In the genomic region with DNA sequence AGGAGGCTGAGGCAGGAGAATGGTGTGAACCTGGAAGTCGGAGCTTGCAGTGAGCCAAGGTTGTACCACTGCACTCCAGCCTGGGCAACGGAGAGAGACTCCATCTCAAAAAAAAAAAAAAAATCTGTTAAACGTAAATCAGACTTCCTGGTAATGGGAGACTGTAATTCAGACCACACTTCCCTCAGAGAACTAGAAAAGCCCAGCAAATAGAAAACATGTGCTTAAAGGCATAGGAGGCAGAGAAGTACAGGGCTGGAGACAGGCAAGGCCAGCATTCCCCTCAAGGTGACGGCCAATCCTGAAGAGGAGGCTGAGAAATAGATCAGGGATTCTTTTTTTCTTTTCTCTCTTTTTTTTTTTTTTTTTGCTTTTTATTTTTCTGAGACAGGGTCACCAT, we compare ENCODE assay signal across 22 cellular contexts. TPM values are rescaled to one million over a fixed set of nuclear protein-coding genes. Genes with fewer than 3 reads are reported as not detected.
DNase-seq lines count a peak whose midpoint lies in the region; ATAC-seq and TF ChIP-seq lines count a peak whose summit lies in the region.
"Had no signal": no experiment of that assay in that cellular context is flagged by ENCODE, and none has a peak within 500 bp of the region (broad histone marks: within the 10 kb centered on the region; RNA-seq: fewer than 3 reads in every experiment).

No MANE protein-coding gene starts in this region.

- TF ChIP-seq CTCF in mesothelial cell of epicardium (IDR thresholded peaks at IDR 0.05; ENCODE audit: unreplicated experiment) (no peak), left ventricle myocardium inferior (IDR thresholded peaks at IDR 0.05; ENCODE audit: borderline replicate concordance) (no peak)

- H3K4me1 Mint-ChIP-seq in dendritic cell treated with granulocyte-macrophage colony-stimulating factor and Interleukin-4, amounts not matched to agents 40 ng/mL and 50 ng/mL, for 4 days (ENCODE audit: low read depth): peaks cover 83% of the 10 kb centered on the region
- peaks cover 2% of the 10 kb centered on the region for H3K4me1 Mint-ChIP-seq in mesothelial cell of epicardium
- peaks cover 0 to 24% (median 16%) of the 10 kb centered on the region in 7 donors for H3K4me1 Mint-ChIP-seq in naive thymus-derived CD4-positive, alpha-beta T cell

- ATAC-seq in naive thymus-derived CD4-positive, alpha-beta T cell: no peak

- no peak overlapping the region for H3K4me3 ChIP-seq in left ventricle myocardium inferior
- no peak overlapping the region for H3K4me3 ChIP-seq in naive thymus-derived CD4-positive, alpha-beta T cell (ENCODE audit: low read length)
- H3K4me3 ChIP-seq: SJCRH30 had no signal

- no peaks in the 10 kb centered on the region for H3K9me3 ChIP-seq in left ventricle myocardium inferior (replicated peaks)
- H3K9me3 ChIP-seq in naive thymus-derived CD4-positive, alpha-beta T cell (ENCODE audit: control insufficient read depth in 2 of 3, low read length in 3 of 3): no peaks in the 10 kb centered on the region
- H3K9me3 ChIP-seq: SJCRH30 had no signal

- H3K27ac Mint-ChIP-seq in dendritic cell treated with granulocyte-macrophage colony-stimulating factor and Interleukin-4, amounts not matched to agents 40 ng/mL and 50 ng/mL, for 4 days: peak overlapping the region; percentile 54
- H3K27ac Mint-ChIP-seq in mesothelial cell of epicardium: peak overlapping the region; percentile 47
- H3K27ac Mint-ChIP-seq in naive thymus-derived CD4-positive, alpha-beta T cell: no peak overlapping the region

- in situ Hi-C loops in KBM-7 (cut with MboI; ENCODE audit: low pct_unique_long_range_greater_than_20kb, low sequenced_read_pairs): no loop called here

- peaks cover 3% of the 10 kb centered on the region for H3K4me1 ChIP-seq in left ventricle myocardium inferior
- peaks cover 0 to 10% of the 10 kb centered on the region in 2 donors for H3K4me1 ChIP-seq in naive thymus-derived CD4-positive, alpha-beta T cell (ENCODE audit: control insufficient read depth in 2 of 2, insufficient read depth in 2 of 2, low read length in 2 of 2)
- H3K4me1 ChIP-seq: SJCRH30 had no signal

- H3K27ac ChIP-seq in left ventricle myocardium inferior (replicated peaks): no peak overlapping the region
- no peak overlapping the region for H3K27ac ChIP-seq in naive thymus-derived CD4-positive, alpha-beta T cell (ENCODE audit: low read depth, low read length)
- H3K27ac ChIP-seq: SJCRH30 had no signal

- H3K36me3 ChIP-seq in left ventricle myocardium inferior: no peaks in the 10 kb centered on the region
- no peaks in the 10 kb centered on the region for H3K36me3 ChIP-seq in naive thymus-derived CD4-positive, alpha-beta T cell (ENCODE audit: control insufficient read depth in 2 of 3, insufficient read depth in 3 of 3, low read length in 3 of 3)
- H3K36me3 ChIP-seq: SJCRH30 had no signal

- peaks cover 91% of the 10 kb centered on the region for H3K36me3 Mint-ChIP-seq in dendritic cell treated with granulocyte-macrophage colony-stimulating factor and Interleukin-4, amounts not matched to agents 40 ng/mL and 50 ng/mL, for 4 days (ENCODE audit: low read depth)
- no peaks in the 10 kb centered on the region for H3K36me3 Mint-ChIP-seq in mesothelial cell of epicardium
- H3K36me3 Mint-ChIP-seq in naive thymus-derived CD4-positive, alpha-beta T cell: no peaks in the 10 kb centered on the region
- H3K36me3 Mint-ChIP-seq: IgD-negative memory B cell had no signal

- intact Hi-C loops in dendritic cell treated with granulocyte-macrophage colony-stimulating factor and Interleukin-4, amounts not matched to agents 40 ng/mL and 50 ng/mL, for 4 days (cut with micrococcal nuclease): no loop called here
- intact Hi-C loops in left ventricle myocardium inferior (cut with micrococcal nuclease): no loop called here
- intact Hi-C loops in posterior vena cava (cut with DNase I): no loop called here
- intact Hi-C loops in naive thymus-derived CD4-positive, alpha-beta T cell (cut with micrococcal nuclease): no loop called here

- H3K27me3 ChIP-seq in left ventricle myocardium inferior (ENCODE audit: low read depth): no peaks in the 10 kb centered on the region
- no peaks in the 10 kb centered on the region for H3K27me3 ChIP-seq in naive thymus-derived CD4-positive, alpha-beta T cell (ENCODE audit: control insufficient read depth in 2 of 2, insufficient read depth in 2 of 2, low read length in 2 of 2)
- H3K27me3 ChIP-seq: SJCRH30 had no signal

- H3K4me3 Mint-ChIP-seq in dendritic cell treated with granulocyte-macrophage colony-stimulating factor and Interleukin-4, amounts not matched to agents 40 ng/mL and 50 ng/mL, for 4 days: no peak overlapping the region
- H3K4me3 Mint-ChIP-seq in mesothelial cell of epicardium: no peak overlapping the region
- no peak overlapping the region for H3K4me3 Mint-ChIP-seq in naive thymus-derived CD4-positive, alpha-beta T cell
- H3K4me3 Mint-ChIP-seq: IgD-negative memory B cell had no signal

- CTCF ChIA-PET in naive thymus-derived CD4-positive, alpha-beta T cell (lab: Charles Lee): interaction anchor here (0.7 kb wide), 1 partner anchor 100 kb away, joined by 3 read pairs; no protein-coding TSS in a partner anchor

- H3K9me3 Mint-ChIP-seq in dendritic cell treated with granulocyte-macrophage colony-stimulating factor and Interleukin-4, amounts not matched to agents 40 ng/mL and 50 ng/mL, for 4 days: no peaks in the 10 kb centered on the region
- no peaks in the 10 kb centered on the region for H3K9me3 Mint-ChIP-seq in mesothelial cell of epicardium
- no peaks in the 10 kb centered on the region for H3K9me3 Mint-ChIP-seq in naive thymus-derived CD4-positive, alpha-beta T cell
- H3K9me3 Mint-ChIP-seq: IgD-negative memory B cell had no signal

- DNase-seq in KBM-7: peak; percentile 27
- DNase-seq in mesothelial cell of epicardium (ENCODE audit: low spot score in 2 of 2, unreplicated experiment in 2 of 2): no peak
- no peak for DNase-seq in left ventricle myocardium inferior
- DNase-seq in posterior vena cava (ENCODE audit: low spot score): no peak
- DNase-seq in HUDEP-2 (lab: John Stamatoyannopoulos, UW; ENCODE audit: unreplicated experiment in 76 of 76): no peak
- no peak for DNase-seq in naive thymus-derived CD4-positive, alpha-beta T cell
- DNase-seq: Calu3, DMS79 treated with DMSO at 0.1 percent for 48 hours, HCEC 1CT, NCI-H1092 treated with DMSO at 0.1 percent for 48 hours, NCI-H1436, NCI-H187, NCI-H2081 treated with DMSO at 0.1 percent for 48 hours, NCI-H2171, NCI-H345, NCI-H524, NCI-H774, SJCRH30 had no signal

- POLR2A ChIA-PET in naive thymus-derived CD4-positive, alpha-beta T cell (lab: Charles Lee): interaction anchor here (0.7 kb wide), 1 partner anchor 61 kb away, joined by 5 read pairs; no protein-coding TSS in a partner anchor

- H3K27me3 Mint-ChIP-seq in dendritic cell treated with granulocyte-macrophage colony-stimulating factor and Interleukin-4, amounts not matched to agents 40 ng/mL and 50 ng/mL, for 4 days: no peaks in the 10 kb centered on the region
- no peaks in the 10 kb centered on the region for H3K27me3 Mint-ChIP-seq in mesothelial cell of epicardium (ENCODE audit: low read depth)
- H3K27me3 Mint-ChIP-seq in naive thymus-derived CD4-positive, alpha-beta T cell: no peaks in the 10 kb centered on the region
- H3K27me3 Mint-ChIP-seq: IgD-negative memory B cell had no signal

RNA-seq across cellular contexts. Expression of a gene that starts 8.2 kb away (rescaled TPM):
- total RNA-seq in mesothelial cell of epicardium (2.9 to 4.1 TPM (median 3.6 TPM) in 3 replicates), left ventricle myocardium inferior (21.1 TPM), posterior vena cava (100 to 1,000 TPM in 1 of 2 donors, 10 to 100 TPM in 1; 65.8 to 123 TPM)
- total RNA-seq in naive thymus-derived CD4-positive, alpha-beta T cell: under 1 TPM in 4 of 5 experiments, not detected in 1; 0.14 to 0.77 (median 0.42) TPM
- not detected for polyA plus RNA-seq in naive thymus-derived CD4-positive, alpha-beta T cell
- total RNA-seq: A673, H1 had no signal
- polyA plus RNA-seq: IgD-negative memory B cell had no signal

RNA-seq across cellular contexts. Expression of a gene that starts 34.0 kb away (rescaled TPM):
- total RNA-seq in mesothelial cell of epicardium: 80.8 to 88.0 TPM (median 82.9 TPM) in 3 replicates
- total RNA-seq in left ventricle myocardium inferior: 51.9 TPM
- total RNA-seq in posterior vena cava: 10 to 100 TPM; 80.1 to 88.8 TPM
- total RNA-seq in naive thymus-derived CD4-positive, alpha-beta T cell: 10 to 100 TPM; 39.5 to 69.0 (median 51.3) TPM
- 10 to 100 TPM; 14.6 to 18.4 TPM for polyA plus RNA-seq in naive thymus-derived CD4-positive, alpha-beta T cell

RNA-seq across cellular contexts. Expression of a gene that starts 55.4 kb away (rescaled TPM):
- total RNA-seq in mesothelial cell of epicardium: 0.91 to 1.4 TPM (median 1.2 TPM) in 3 replicates
- total RNA-seq in left ventricle myocardium inferior: 3.2 TPM
- 10 to 100 TPM; 11.9 to 29.5 TPM for total RNA-seq in posterior vena cava
- total RNA-seq in naive thymus-derived CD4-positive, alpha-beta T cell: 1 to 10 TPM; 1.0 to 2.3 (median 1.7) TPM
- under 1 TPM in 1 of 2 donors, not detected in 1; 0.40 TPM for polyA plus RNA-seq in naive thymus-derived CD4-positive, alpha-beta T cell
- total RNA-seq: SJCRH30 had no signal
- polyA plus RNA-seq: IgD-negative memory B cell had no signal

Comparison
In these comparisons a context has a peak if more than half of its experiments do, and no peak if none do; other contexts are left out.
1. H3K27ac Mint-ChIP-seq: peak in dendritic cell treated with granulocyte-macrophage colony-stimulating factor and Interleukin-4, amounts not matched to agents 40 ng/mL and 50 ng/mL, for 4 days (single experiment) and mesothelial cell of epicardium (single experiment); none in naive thymus-derived CD4-positive, alpha-beta T cell (0 of 9).